ENCODE assay signal across 26 cellular contexts in genomic region chr18:47767699-47768098, GRCh38.
DNase-seq lines count a peak whose midpoint lies in the region; ATAC-seq and TF ChIP-seq lines count a peak whose summit lies in the region.
"Had no signal": no experiment of that assay in that cellular context is flagged by ENCODE, and none has a peak within 500 bp of the region (broad histone marks: within the 10 kb centered on the region; RNA-seq: fewer than 3 reads in every experiment).

No MANE protein-coding gene starts in this region.

- no peak for TF ChIP-seq CTCF in choroid plexus epithelial cell (conservative IDR thresholded peaks at IDR 0.05; ENCODE audit: low read depth, low read length)
- TF ChIP-seq CTCF in psoas muscle (IDR thresholded peaks at IDR 0.05) = no peak

- H3K9ac ChIP-seq in Karpas-422 (ENCODE audit: low read length) = no peak overlapping the region
- H3K9ac ChIP-seq: BLaER1 had no signal

- peak; percentile 16 for DNase-seq in NCI-H2171 treated with DMSO at 0.1 percent for 48 hours (lab: John Stamatoyannopoulos, UW)
- no peak for DNase-seq in NCI-H2171 (lab: John Stamatoyannopoulos, UW)
- peak; percentile 47 for DNase-seq in Karpas-422
- peak; percentile 2 for DNase-seq in choroid plexus epithelial cell (ENCODE audit: low read depth)
- peak in 1 of 2 donors; percentile 45 for DNase-seq in stimulated activated effector memory CD8-positive, alpha-beta T cell treated with anti-CD3 and anti-CD28 coated beads, Interleukin-12 subunit alpha, Interleukin-12 subunit beta, amount 100 ng/mL, for 72 hours (ENCODE audit: low spot score in 2 of 2)
- no peak for DNase-seq in psoas muscle
- DNase-seq: ACHN; Caco-2; CD4-positive, alpha-beta T cell; DMS 273 treated with DMSO at 0.1 percent for 48 hours; DMS79 treated with DMSO at 0.1 percent for 48 hours; H7; HFFc6; IMR-90; MV-4-11; NCI-H1105 treated with DMSO at 0.1 percent for 48 hours; NCI-H2029 treated with DMSO at 0.1 percent for 48 hours; NCI-H446; NCI-H526; OCI-M1 had no signal

- H3K9me2 ChIP-seq in Karpas-422 (replicated peaks; ENCODE audit: insufficient read depth, low read length) = no peaks in the 10 kb centered on the region

- no peak overlapping the region for H3K4me2 ChIP-seq in Karpas-422 (ENCODE audit: low read depth, low read length, poor library complexity, severe bottlenecking)
- H3K4me2 ChIP-seq: BLaER1 had no signal

- H3K36me3 ChIP-seq in Karpas-422 (ENCODE audit: insufficient read depth, low read length) (no peaks in the 10 kb centered on the region), psoas muscle (ENCODE audit: insufficient read depth in 1 of 2, low read depth in 1 of 2) (no peaks in the 10 kb centered on the region)
- H3K36me3 ChIP-seq: BLaER1, SJSA1 had no signal

- H2AFZ ChIP-seq in Karpas-422 (ENCODE audit: low read length) = no peak overlapping the region

- H4K20me1 ChIP-seq in Karpas-422 (ENCODE audit: insufficient read depth, low read depth, low read length) = no peaks in the 10 kb centered on the region
- H4K20me1 ChIP-seq: BLaER1 had no signal

- no peaks in the 10 kb centered on the region for H3K36me3 Mint-ChIP-seq in stimulated activated effector memory CD8-positive, alpha-beta T cell treated with anti-CD3 and anti-CD28 coated beads, Interleukin-12 subunit alpha, Interleukin-12 subunit beta, amount 100 ng/mL, for 72 hours

- H3K4me3 ChIP-seq in Karpas-422 (ENCODE audit: low read length) = no peak overlapping the region
- H3K4me3 ChIP-seq in choroid plexus epithelial cell (ENCODE audit: low read depth, low read length) = no peak overlapping the region
- no peak overlapping the region for H3K4me3 ChIP-seq in psoas muscle
- H3K4me3 ChIP-seq: BLaER1, SJSA1 had no signal

- H3K27ac ChIP-seq in Karpas-422 (ENCODE audit: low read length) (no peak overlapping the region), psoas muscle (no peak overlapping the region)
- H3K27ac ChIP-seq: 22Rv1, BLaER1, SJSA1 had no signal

- H3K79me2 ChIP-seq in Karpas-422 (ENCODE audit: low read length) = no peaks in the 10 kb centered on the region

- H3K27me3 ChIP-seq in Karpas-422 (ENCODE audit: low read length) (no peaks in the 10 kb centered on the region), psoas muscle (ENCODE audit: insufficient read depth in 3 of 3, low read length in 2 of 3) (peaks cover 0 to 5% (median 4%) of the 10 kb centered on the region in 3 donors)
- H3K27me3 ChIP-seq: BLaER1 had no signal

- intact Hi-C loops in psoas muscle (cut with DNase I) = no loop called here

- peak; percentile 52 for ATAC-seq in stimulated activated effector memory CD8-positive, alpha-beta T cell treated with anti-CD3 and anti-CD28 coated beads, Interleukin-12 subunit alpha, Interleukin-12 subunit beta, amount 100 ng/mL, for 72 hours
- no peak for ATAC-seq in psoas muscle
- ATAC-seq in GM18909 (IDR thresholded peaks at IDR 0.05; ENCODE audit: poor library complexity, unreplicated experiment) = no peak
- ATAC-seq in HG03520 (IDR thresholded peaks at IDR 0.05; ENCODE audit: unreplicated experiment) = no peak
- ATAC-seq: Right ventricle myocardium inferior had no signal

- H3K4me1 ChIP-seq in Karpas-422 (ENCODE audit: low read length) (peaks cover 8% of the 10 kb centered on the region), psoas muscle (no peaks in the 10 kb centered on the region)
- H3K4me1 ChIP-seq: BLaER1, Caco-2, SJSA1 had no signal

- H3K9me3 ChIP-seq in Karpas-422 (ENCODE audit: low read length) (no peaks in the 10 kb centered on the region), psoas muscle (no peaks in the 10 kb centered on the region)
- H3K9me3 ChIP-seq: Caco-2, SJSA1 had no signal

- no peaks in the 10 kb centered on the region for H3K9me3 Mint-ChIP-seq in stimulated activated effector memory CD8-positive, alpha-beta T cell treated with anti-CD3 and anti-CD28 coated beads, Interleukin-12 subunit alpha, Interleukin-12 subunit beta, amount 100 ng/mL, for 72 hours
- H3K9me3 Mint-ChIP-seq: CD4-positive, alpha-beta T cell; HFFc6 had no signal

- H3K27ac Mint-ChIP-seq in stimulated activated effector memory CD8-positive, alpha-beta T cell treated with anti-CD3 and anti-CD28 coated beads, Interleukin-12 subunit alpha, Interleukin-12 subunit beta, amount 100 ng/mL, for 72 hours = no peak overlapping the region
- H3K27ac Mint-ChIP-seq: CD4-positive, alpha-beta T cell; HFFc6 had no signal

- 74 to 83% (median 77%) methylated on average over 2 of the region's 2 CpGs for WGBS in psoas muscle, 3 donors

- H3K4me1 Mint-ChIP-seq in stimulated activated effector memory CD8-positive, alpha-beta T cell treated with anti-CD3 and anti-CD28 coated beads, Interleukin-12 subunit alpha, Interleukin-12 subunit beta, amount 100 ng/mL, for 72 hours = no peaks in the 10 kb centered on the region

- H3K4me3 Mint-ChIP-seq in stimulated activated effector memory CD8-positive, alpha-beta T cell treated with anti-CD3 and anti-CD28 coated beads, Interleukin-12 subunit alpha, Interleukin-12 subunit beta, amount 100 ng/mL, for 72 hours = no peak overlapping the region
- H3K4me3 Mint-ChIP-seq: CD4-positive, alpha-beta T cell; HFFc6 had no signal

Comparison
In these comparisons a context has a peak if more than half of its experiments do, and no peak if none do; other contexts are left out.
1. DNase-seq: peak in NCI-H2171 treated with DMSO at 0.1 percent for 48 hours (single experiment), Karpas-422 (single experiment) and choroid plexus epithelial cell (single experiment); none in NCI-H2171 (single experiment) and psoas muscle (0 of 2).